In the genomic region with DNA sequence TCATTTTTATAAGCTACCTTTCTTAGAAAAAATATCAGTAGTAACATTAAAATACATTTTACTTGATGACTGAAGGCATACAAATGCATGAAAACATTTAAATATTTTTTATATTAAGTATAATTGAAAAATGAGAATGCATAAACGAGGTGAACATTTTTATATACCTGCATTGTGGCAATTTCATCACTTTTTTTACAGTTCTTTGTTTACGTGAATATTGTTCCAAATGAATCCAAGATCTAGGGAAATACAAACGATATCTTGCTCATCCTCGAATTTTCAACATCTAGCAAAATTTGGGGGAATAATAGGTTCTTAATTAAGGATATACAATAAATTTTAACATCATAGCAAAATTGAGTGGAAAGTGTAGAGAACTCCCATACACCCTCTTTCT, we compare ENCODE assay signal across 1 cellular context.
TF ChIP-seq lines count a peak whose summit lies in the region.

No MANE protein-coding gene starts in this region.

TF ChIP-seq in HepG2, 621 proteins besides CTCF, POLR2A, EP300 and RAD21 (continued from another document):
- TF ChIP-seq, protein P1, sequence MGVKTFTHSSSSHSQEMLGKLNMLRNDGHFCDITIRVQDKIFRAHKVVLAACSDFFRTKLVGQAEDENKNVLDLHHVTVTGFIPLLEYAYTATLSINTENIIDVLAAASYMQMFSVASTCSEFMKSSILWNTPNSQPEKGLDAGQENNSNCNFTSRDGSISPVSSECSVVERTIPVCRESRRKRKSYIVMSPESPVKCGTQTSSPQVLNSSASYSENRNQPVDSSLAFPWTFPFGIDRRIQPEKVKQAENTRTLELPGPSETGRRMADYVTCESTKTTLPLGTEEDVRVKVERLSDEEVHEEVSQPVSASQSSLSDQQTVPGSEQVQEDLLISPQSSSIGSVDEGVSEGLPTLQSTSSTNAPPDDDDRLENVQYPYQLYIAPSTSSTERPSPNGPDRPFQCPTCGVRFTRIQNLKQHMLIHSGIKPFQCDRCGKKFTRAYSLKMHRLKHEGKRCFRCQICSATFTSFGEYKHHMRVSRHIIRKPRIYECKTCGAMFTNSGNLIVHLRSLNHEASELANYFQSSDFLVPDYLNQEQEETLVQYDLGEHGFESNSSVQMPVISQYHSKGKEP (CRISPR knock-in tag; IDR thresholded peaks at IDR 0.05) = no peak
- TF ChIP-seq, protein P2, sequence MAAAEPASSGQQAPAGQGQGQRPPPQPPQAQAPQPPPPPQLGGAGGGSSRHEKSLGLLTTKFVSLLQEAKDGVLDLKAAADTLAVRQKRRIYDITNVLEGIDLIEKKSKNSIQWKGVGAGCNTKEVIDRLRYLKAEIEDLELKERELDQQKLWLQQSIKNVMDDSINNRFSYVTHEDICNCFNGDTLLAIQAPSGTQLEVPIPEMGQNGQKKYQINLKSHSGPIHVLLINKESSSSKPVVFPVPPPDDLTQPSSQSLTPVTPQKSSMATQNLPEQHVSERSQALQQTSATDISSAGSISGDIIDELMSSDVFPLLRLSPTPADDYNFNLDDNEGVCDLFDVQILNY (CRISPR knock-in tag; conservative IDR thresholded peaks at IDR 0.05) = no peak
- TF ChIP-seq ZNF180 (CRISPR knock-in tag; IDR thresholded peaks at IDR 0.05; ENCODE audit: borderline replicate concordance, low read depth) (no peak), ZNF501 (CRISPR knock-in tag; IDR thresholded peaks at IDR 0.05) (no peak), SOX13 (IDR thresholded peaks at IDR 0.05) (no peak), SOX13 (CRISPR knock-in tag; conservative IDR thresholded peaks at IDR 0.05 in 1 of 2, IDR thresholded peaks at IDR 0.05 in 1 of 2) (no peak), SMAD9 (CRISPR knock-in tag; IDR thresholded peaks at IDR 0.05) (no peak), FOXA3 (CRISPR knock-in tag; IDR thresholded peaks at IDR 0.05) (no peak), ZNF792 (CRISPR knock-in tag; IDR thresholded peaks at IDR 0.05) (no peak), PHF20 (CRISPR knock-in tag; IDR thresholded peaks at IDR 0.05) (no peak)
